In the genomic region with DNA sequence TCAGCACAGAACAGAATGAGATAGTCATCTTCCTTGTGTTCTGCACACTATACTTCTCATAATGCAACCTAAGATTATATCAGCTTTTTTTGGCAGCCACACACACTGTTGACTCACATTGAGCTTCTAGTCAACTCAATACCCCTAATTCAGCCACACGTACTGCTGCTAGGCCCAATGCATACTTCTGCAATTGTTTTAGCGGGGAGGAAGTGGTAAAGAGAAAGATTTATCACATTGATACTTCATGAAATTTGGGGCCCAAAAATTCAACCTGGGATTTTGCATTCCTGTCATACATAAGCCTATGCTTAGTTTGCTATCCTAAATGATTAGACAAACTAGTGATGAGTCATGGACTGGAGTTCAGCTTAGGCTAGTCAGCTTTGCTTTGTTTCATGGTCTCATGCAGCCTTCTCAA, we compare ENCODE assay signal across 10 cellular contexts. TPM values are rescaled to one million over a fixed set of nuclear protein-coding genes. Genes with fewer than 3 reads are reported as not detected.
DNase-seq lines count a peak whose midpoint lies in the region; ATAC-seq, FAIRE-seq and TF ChIP-seq lines count a peak whose summit lies in the region.
"Had no signal": no experiment of that assay in that cellular context is flagged by ENCODE, and none has a peak within 500 bp of the region (broad histone marks: within the 10 kb centered on the region; RNA-seq: fewer than 3 reads in every experiment).

No MANE protein-coding gene starts in this region.

- H3K4me3 ChIP-seq in ACC112 (ENCODE audit: low read depth, low read length): no peak overlapping the region
- H3K4me3 ChIP-seq: SK-N-MC had no signal

- peaks cover 28% of the 10 kb centered on the region for H3K4me1 ChIP-seq in ACC112 (ENCODE audit: control insufficient read depth, insufficient read depth, low read length, unreplicated experiment)

- no peaks in the 10 kb centered on the region for H3K27me3 ChIP-seq in ACC112 (ENCODE audit: insufficient read depth, low read length)

- H3K9me3 Mint-ChIP-seq in T-helper 1 cell treated with Interleukin-12 subunit alpha and Interleukin-12 subunit beta and Interleukin-4 antibody, amounts not matched to agents 30 μg/mL and 1 μg/mL, for 36 hours: no peaks in the 10 kb centered on the region

- no peaks in the 10 kb centered on the region for H3K79me2 ChIP-seq in ACC112 (ENCODE audit: control insufficient read depth, insufficient read depth, low read length, unreplicated experiment)

- H3K27me3 Mint-ChIP-seq in T-helper 1 cell treated with Interleukin-12 subunit alpha and Interleukin-12 subunit beta and Interleukin-4 antibody, amounts not matched to agents 30 μg/mL and 1 μg/mL, for 36 hours (ENCODE audit: low read depth): peaks cover 17% of the 10 kb centered on the region

- no peak overlapping the region for H2AFZ ChIP-seq in ACC112 (ENCODE audit: low read length, unreplicated experiment)

- peaks cover 20% of the 10 kb centered on the region for H3K4me1 Mint-ChIP-seq in T-helper 1 cell treated with Interleukin-12 subunit alpha and Interleukin-12 subunit beta and Interleukin-4 antibody, amounts not matched to agents 30 μg/mL and 1 μg/mL, for 36 hours (ENCODE audit: low read depth)

- no peak for TF ChIP-seq CTCF in GM20000 (IDR thresholded peaks at IDR 0.05; ENCODE audit: extremely low read depth, missing control alignments)

- peak; percentile 38 for FAIRE-seq in GM12892 (lab: Jason Lieb, UNC)

- ATAC-seq in HG03108 (IDR thresholded peaks at IDR 0.05; ENCODE audit: unreplicated experiment) (no peak), HG03469 (IDR thresholded peaks at IDR 0.05; ENCODE audit: unreplicated experiment) (no peak)

- no peaks in the 10 kb centered on the region for H3K36me3 ChIP-seq in ACC112 (ENCODE audit: insufficient read depth, low read length)

- no peak for TF ChIP-seq POLR2A in GM12892 (IDR thresholded peaks at IDR 0.05; ENCODE audit: low read depth, low read length)

- no peak for DNase-seq in GM12892 (ENCODE audit: insufficient read length)
- peak; percentile 62 for DNase-seq in fibroblast of peridontal ligament (ENCODE audit: extremely low read depth)
- DNase-seq in GM20000 (ENCODE audit: low spot score): no peak
- no peak for DNase-seq in NCI-H345 treated with DMSO at 0.1 percent for 48 hours (lab: John Stamatoyannopoulos, UW; ENCODE audit: unreplicated experiment)
- DNase-seq: central memory CD4-positive, alpha-beta T cell had no signal

- peak overlapping the region; percentile 75 for H3K27ac Mint-ChIP-seq in T-helper 1 cell treated with Interleukin-12 subunit alpha and Interleukin-12 subunit beta and Interleukin-4 antibody, amounts not matched to agents 30 μg/mL and 1 μg/mL, for 36 hours

- peak overlapping the region; percentile 53 for H3K27ac ChIP-seq in ACC112 (ENCODE audit: low read depth, low read length)
- H3K27ac ChIP-seq: SK-N-MC had no signal

- no peak overlapping the region for H3K4me3 Mint-ChIP-seq in T-helper 1 cell treated with Interleukin-12 subunit alpha and Interleukin-12 subunit beta and Interleukin-4 antibody, amounts not matched to agents 30 μg/mL and 1 μg/mL, for 36 hours

- H3K36me3 Mint-ChIP-seq in T-helper 1 cell treated with Interleukin-12 subunit alpha and Interleukin-12 subunit beta and Interleukin-4 antibody, amounts not matched to agents 30 μg/mL and 1 μg/mL, for 36 hours (ENCODE audit: low read depth): peaks cover 3% of the 10 kb centered on the region

RNA-seq across cellular contexts. Expression of a gene that starts 8.6 kb away (rescaled TPM):
- 7.3 TPM for polyA plus RNA-seq in GM12892 (2012; ENCODE audit: missing spikeins)

RNA-seq across cellular contexts. Expression of a gene that starts 59.1 kb away (rescaled TPM):
- 14.3 TPM for polyA plus RNA-seq in GM12892 (2012; ENCODE audit: missing spikeins)
